In genomic region chr21:32392880-32393676, GRCh38 we compare ENCODE assay signal across 1 cellular context.
TF ChIP-seq lines count a peak whose summit lies in the region.

Gene URB1 (minus strand): TSS chr21:32393012. CDS start chr21:32392910, 102 bp downstream.

TF ChIP-seq in H1, 55 proteins besides CTCF, POLR2A, EP300 and RAD21:
- TF ChIP-seq RFX5 (IDR thresholded peaks at IDR 0.05; ENCODE audit: borderline replicate concordance, low read depth, low read length): no peak
- TF ChIP-seq CHD1 (IDR thresholded peaks at IDR 0.05; ENCODE audit: low read depth, low read length): no peak
- peak; percentile 50; the same call in 1 of the 2 replicates for TF ChIP-seq TBP (IDR thresholded peaks at IDR 0.05; ENCODE audit: low read depth, low read length)
- peak; percentile 74 for TF ChIP-seq E2F6 (IDR thresholded peaks at IDR 0.05)
- no peak for TF ChIP-seq YY1 (IDR thresholded peaks at IDR 0.05; ENCODE audit: low read depth, low read length)
- TF ChIP-seq SAP30 (IDR thresholded peaks at IDR 0.05; ENCODE audit: insufficient read depth, insufficient replicate concordance, low read length): no peak
- TF ChIP-seq SP1 (IDR thresholded peaks at IDR 0.05; ENCODE audit: low read depth, low read length): peak; percentile 37; the same call in 1 of the 2 replicates
- no peak for TF ChIP-seq TEAD4 (IDR thresholded peaks at IDR 0.05; ENCODE audit: low read depth, low read length)
- TF ChIP-seq RNF2 (IDR thresholded peaks at IDR 0.05; ENCODE audit: borderline replicate concordance, low read depth, low read length, missing control alignments, poor library complexity, severe bottlenecking): no peak
- TF ChIP-seq TAF7 (optimal IDR thresholded peaks at IDR 0.05; ENCODE audit: borderline replicate concordance, low read depth, low read length): peak; percentile 56
- TF ChIP-seq GABPA (IDR thresholded peaks at IDR 0.05; ENCODE audit: borderline replicate concordance, insufficient read depth, low read length): peak; percentile 80; the same call in 1 of the 2 replicates
- TF ChIP-seq KDM1A (IDR thresholded peaks at IDR 0.05; ENCODE audit: borderline replicate concordance, low read length): no peak
- TF ChIP-seq KDM5A (IDR thresholded peaks at IDR 0.05; ENCODE audit: low read length): no peak
- TF ChIP-seq EGR1 (IDR thresholded peaks at IDR 0.05; ENCODE audit: borderline replicate concordance, low read depth, low read length): no peak
- TF ChIP-seq BRCA1 (IDR thresholded peaks at IDR 0.05; ENCODE audit: low read depth, low read length): no peak
- no peak for TF ChIP-seq ZNF274 (IDR thresholded peaks at IDR 0.05; ENCODE audit: borderline replicate concordance, extremely low read depth, low read length)
- TF ChIP-seq, protein P1, sequence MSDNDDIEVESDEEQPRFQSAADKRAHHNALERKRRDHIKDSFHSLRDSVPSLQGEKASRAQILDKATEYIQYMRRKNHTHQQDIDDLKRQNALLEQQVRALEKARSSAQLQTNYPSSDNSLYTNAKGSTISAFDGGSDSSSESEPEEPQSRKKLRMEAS (IDR thresholded peaks at IDR 0.05): peak; percentile 98
- peak; percentile 49 for TF ChIP-seq ASH2L (IDR thresholded peaks at IDR 0.05; ENCODE audit: low read length)
- no peak for TF ChIP-seq CEBPB (IDR thresholded peaks at IDR 0.05; ENCODE audit: low read depth, low read length)
- peak; percentile 33; the same call in 1 of the 2 replicates for TF ChIP-seq POLR2AphosphoS5 (IDR thresholded peaks at IDR 0.05; ENCODE audit: low read depth, low read length)
- peak; percentile 66 for TF ChIP-seq KDM4A (IDR thresholded peaks at IDR 0.05; ENCODE audit: low read depth, low read length, severe bottlenecking)
- no peak for TF ChIP-seq CREB1 (IDR thresholded peaks at IDR 0.05)
- TF ChIP-seq NRF1 (IDR thresholded peaks at IDR 0.05; ENCODE audit: low read depth, low read length): no peak
- peak; percentile 89 to 95; a peak in 3 of 4 replicates for TF ChIP-seq SIN3A (conservative IDR thresholded peaks at IDR 0.05 in 1 of 2, IDR thresholded peaks at IDR 0.05 in 1 of 2; ENCODE audit: low read depth in 1 of 2, low read length in 2 of 2)
- 0 out of 4 replicates have a peak, but pooled peaks of 1 of the 2 experiments have one; percentile 33 for TF ChIP-seq HDAC2 (IDR thresholded peaks at IDR 0.05; ENCODE audit: borderline replicate concordance in 1 of 2, low read depth in 2 of 2, low read length in 2 of 2)
- TF ChIP-seq PHF8 (conservative IDR thresholded peaks at IDR 0.05; ENCODE audit: low read depth, low read length): peak; percentile 69
- TF ChIP-seq SIRT6 (IDR thresholded peaks at IDR 0.05; ENCODE audit: low read length): no peak
- no peak for TF ChIP-seq SUZ12 (IDR thresholded peaks at IDR 0.05; ENCODE audit: low read length)
- TF ChIP-seq TAF1 (IDR thresholded peaks at IDR 0.05; ENCODE audit: low read depth, low read length): peak; percentile 73; the same call in 1 of the 2 replicates
TF ChIP-seq in H1: peak in this region for 13.
